ENCODE assay signal across 18 cellular contexts in genomic region chr17:60153606-60154355, GRCh38. TPM values are rescaled to one million over a fixed set of nuclear protein-coding genes. Genes with fewer than 3 reads are reported as not detected.
DNase-seq lines count a peak whose midpoint lies in the region; ATAC-seq and TF ChIP-seq lines count a peak whose summit lies in the region.
"Had no signal": no experiment of that assay in that cellular context is flagged by ENCODE, and none has a peak within 500 bp of the region (broad histone marks: within the 10 kb centered on the region; RNA-seq: fewer than 3 reads in every experiment).

No MANE protein-coding gene starts in this region.

- no peak overlapping the region for H3K4ac ChIP-seq in IMR-90 (ENCODE audit: low read depth, low read length)

- H3K27ac ChIP-seq in IMR-90 (ENCODE audit: insufficient read depth, low read length): no peak overlapping the region
- peak overlapping the region; percentile 3 to 46 for H3K27ac ChIP-seq in prostate gland
- H3K27ac ChIP-seq in Peyer's patch: no peak overlapping the region
- H3K27ac ChIP-seq: hepatocyte, thoracic aorta had no signal

- no peak overlapping the region for H2BK15ac ChIP-seq in IMR-90 (ENCODE audit: low read depth, low read length)

- H3K4me1 ChIP-seq in IMR-90 (ENCODE audit: control insufficient read depth, insufficient read depth, low read length) (peaks cover 3% of the 10 kb centered on the region; the same call in 1 of the 2 replicates), prostate gland (replicated peaks) (no peaks in the 10 kb centered on the region), Peyer's patch (peaks cover 0 to 23% (median 4%) of the 10 kb centered on the region in 4 donors), mucosa of descending colon (ENCODE audit: low read depth) (peaks cover 7% of the 10 kb centered on the region)

- intact Hi-C loops in IMR-90 (cut with micrococcal nuclease) (no loop called here), prostate gland (cut with DNase I) (no loop called here), mucosa of descending colon (cut with DNase I, micrococcal nuclease) (no loop called here)

- no peak overlapping the region for H3K18ac ChIP-seq in IMR-90 (ENCODE audit: low read depth, low read length)

- no peak overlapping the region for H2AFZ ChIP-seq in IMR-90 (replicated peaks; ENCODE audit: low read length, poor library complexity)
- H2AFZ ChIP-seq: hepatocyte had no signal

- dilution Hi-C loops in IMR-90 (cut with HindIII; ENCODE audit: low sequenced_read_pairs, unreplicated experiment): no loop called here

- ATAC-seq in IMR-90 (ENCODE audit: low read depth) (peak; percentile 25; the same call in 1 of the 2 replicates), GM18858 (IDR thresholded peaks at IDR 0.05; ENCODE audit: unreplicated experiment) (no peak), mucosa of descending colon (no peak)

- peaks cover 65% of the 10 kb centered on the region for H3K27me3 ChIP-seq in IMR-90 (ENCODE audit: control insufficient read depth, insufficient read depth, low read length)
- no peaks in the 10 kb centered on the region for H3K27me3 ChIP-seq in prostate gland (replicated peaks; ENCODE audit: insufficient read depth)
- peaks cover 0 to 21% of the 10 kb centered on the region in 2 donors for H3K27me3 ChIP-seq in Peyer's patch

- H3K23ac ChIP-seq in IMR-90 (ENCODE audit: low read depth, low read length): no peak overlapping the region

- no CpG with 5 or more reads among the region's 12 CpGs for WGBS in IMR-90 (ENCODE audit: extremely low coverage in 2 of 2, insufficient read length in 1 of 2), 2 experiments
- 55% methylated on average over 12 of the region's 12 CpGs for WGBS in prostate gland

- no peak overlapping the region for H2AK9ac ChIP-seq in IMR-90 (replicated peaks; ENCODE audit: low read depth, low read length, poor library complexity)

- POLR2A ChIA-PET in IMR-90 (lab: Charles Lee; ENCODE audit: unreplicated experiment): no interaction called here

- no peak overlapping the region for H2BK120ac ChIP-seq in IMR-90 (ENCODE audit: low read depth, low read length)

- TF ChIP-seq POLR2A in IMR-90 (IDR thresholded peaks at IDR 0.05; ENCODE audit: low read depth, low read length) (no peak), prostate gland (IDR thresholded peaks at IDR 0.05) (no peak), Peyer's patch (IDR thresholded peaks at IDR 0.05) (no peak)

- no peak overlapping the region for H3K56ac ChIP-seq in IMR-90 (ENCODE audit: extremely low read depth, insufficient read depth, low read length)

- CTCF ChIA-PET in IMR-90 (lab: Yijun Ruan, JAX): interaction anchor here (0.8 kb wide), 1 partner anchor 11 kb away, joined by 3 read pairs; no protein-coding TSS in a partner anchor

- H3K9me3 ChIP-seq in IMR-90 (ENCODE audit: control insufficient read depth, insufficient read depth, low read length): no peaks in the 10 kb centered on the region
- no peaks in the 10 kb centered on the region for H3K9me3 ChIP-seq in prostate gland
- no peaks in the 10 kb centered on the region for H3K9me3 ChIP-seq in Peyer's patch
- no peaks in the 10 kb centered on the region for H3K9me3 ChIP-seq in mucosa of descending colon
- H3K9me3 ChIP-seq: thoracic aorta had no signal

- H4K91ac ChIP-seq in IMR-90 (ENCODE audit: insufficient read depth, low read depth, low read length): no peak overlapping the region

- BruUV-seq in IMR-90 (replicated peaks; lab: Mats Ljungman, UMichigan): no TSS peak

- 0 out of 2 replicates have a peak, but pooled peaks cover 5% of the 10 kb centered on the region for H4K20me1 ChIP-seq in IMR-90 (ENCODE audit: insufficient read depth, low read length)

- no peak overlapping the region for H2AK5ac ChIP-seq in IMR-90 (ENCODE audit: low read depth, low read length)

- no peak overlapping the region for H2BK20ac ChIP-seq in IMR-90 (ENCODE audit: low read depth, low read length)

- peak; percentile 68 for DNase-seq in D341Med (ENCODE audit: low spot score)
- DNase-seq in IMR-90: no peak
- DNase-seq in epidermal melanocyte (ENCODE audit: insufficient read length, low spot score): peak; percentile 17
- DNase-seq in prostate gland (ENCODE audit: low spot score): no peak
- DNase-seq in Peyer's patch: no peak
- DNase-seq in SKM-1 treated with dmso at 0.1 percent for 144 hours (lab: John Stamatoyannopoulos, UW; ENCODE audit: unreplicated experiment): no peak
- DNase-seq in mucosa of descending colon: no peak
- DNase-seq: activated CD8-positive, alpha-beta memory T cell treated with anti-CD3 and anti-CD28 coated beads, Interleukin-2, amount 50 U/mL, for 4 hours; activated naive CD4-positive, alpha-beta T cell; cortex of kidney; NCI-H1105; SHP77 treated with DMSO at 0.1 percent for 48 hours; stimulated activated CD4-positive, alpha-beta T cell treated with anti-CD3 and anti-CD28 coated beads, Interleukin-4, amount 100 ng/mL, for 24 hours had no signal

- H2BK5ac ChIP-seq in IMR-90 (ENCODE audit: low read depth, low read length, poor library complexity, severe bottlenecking): no peak overlapping the region

- H3K36me3 ChIP-seq in IMR-90 (ENCODE audit: control insufficient read depth, insufficient read depth, low read length) (no peaks in the 10 kb centered on the region), prostate gland (no peaks in the 10 kb centered on the region), Peyer's patch (no peaks in the 10 kb centered on the region), mucosa of descending colon (ENCODE audit: low read depth) (no peaks in the 10 kb centered on the region)
- H3K36me3 ChIP-seq: thoracic aorta had no signal

- H3K9ac ChIP-seq in IMR-90 (ENCODE audit: low read depth, low read length): no peak overlapping the region

- no peak overlapping the region for H3K14ac ChIP-seq in IMR-90 (replicated peaks; ENCODE audit: low read depth, low read length)

- H4K5ac ChIP-seq in IMR-90 (ENCODE audit: low read depth, low read length): no peak overlapping the region

- TF ChIP-seq CTCF in IMR-90 (conservative IDR thresholded peaks at IDR 0.05; ENCODE audit: low read depth, low read length): no peak
- no peak for TF ChIP-seq CTCF in prostate gland (IDR thresholded peaks at IDR 0.05)
- no peak for TF ChIP-seq CTCF in Peyer's patch (IDR thresholded peaks at IDR 0.05)
- TF ChIP-seq CTCF in mucosa of descending colon (IDR thresholded peaks at IDR 0.05): no peak

- no peaks in the 10 kb centered on the region for H3K79me1 ChIP-seq in IMR-90 (ENCODE audit: low read depth in 1 of 2, low read length in 2 of 2)

- H3K4me3 ChIP-seq in IMR-90 (ENCODE audit: insufficient read depth, low read depth, low read length): no peak overlapping the region
- no peak overlapping the region for H3K4me3 ChIP-seq in prostate gland
- H3K4me3 ChIP-seq in Peyer's patch: no peak overlapping the region
- no peak overlapping the region for H3K4me3 ChIP-seq in mucosa of descending colon
- H3K4me3 ChIP-seq: hepatocyte, thoracic aorta had no signal

- no peak overlapping the region for H4K8ac ChIP-seq in IMR-90 (ENCODE audit: low read depth in 2 of 2, low read length in 2 of 2)

- in situ Hi-C loops in IMR-90 (cut with MboI; ENCODE audit: low sequenced_read_pairs): no loop called here

- H3K9me1 ChIP-seq in IMR-90 (ENCODE audit: insufficient read depth, low read length): peaks cover 7% of the 10 kb centered on the region; the same call in 1 of the 2 replicates

- TF ChIP-seq RAD21 in IMR-90 (IDR thresholded peaks at IDR 0.05; ENCODE audit: low read length): no peak

- H3K4me2 ChIP-seq in IMR-90 (ENCODE audit: low read depth, low read length): no peak overlapping the region
- H3K4me2 ChIP-seq: hepatocyte had no signal

TF ChIP-seq in IMR-90, 13 proteins besides CTCF, POLR2A, EP300 and RAD21:
- TF ChIP-seq RFX5 (IDR thresholded peaks at IDR 0.05; ENCODE audit: low read depth, low read length) (no peak), CHD1 (IDR thresholded peaks at IDR 0.05; ENCODE audit: low read depth, low read length) (no peak), CEBPB (IDR thresholded peaks at IDR 0.05; ENCODE audit: low read depth, low read length) (no peak), MAZ (IDR thresholded peaks at IDR 0.05; ENCODE audit: borderline replicate concordance, low read depth, low read length) (no peak), MXI1 (IDR thresholded peaks at IDR 0.05; ENCODE audit: borderline replicate concordance, low read depth, low read length) (no peak), ELK1 (IDR thresholded peaks at IDR 0.05; ENCODE audit: borderline replicate concordance, low read depth, low read length) (no peak), USF2 (IDR thresholded peaks at IDR 0.05; ENCODE audit: low read depth, low read length) (no peak), SMC3 (IDR thresholded peaks at IDR 0.05; ENCODE audit: low read depth, low read length) (no peak), BHLHE40 (IDR thresholded peaks at IDR 0.05; ENCODE audit: low read depth, low read length) (no peak), NFE2L2 (IDR thresholded peaks at IDR 0.05; ENCODE audit: low read depth, low read length) (no peak), MAFK (IDR thresholded peaks at IDR 0.05; ENCODE audit: low read depth, low read length) (no peak), RCOR1 (IDR thresholded peaks at IDR 0.05; ENCODE audit: insufficient replicate concordance, low read length) (no peak), FOS (IDR thresholded peaks at IDR 0.05; ENCODE audit: low read depth, low read length) (no peak)
TF ChIP-seq in IMR-90: peak in this region for 0.

RNA-seq across cellular contexts. Expression of gene CA4, which starts 4.0 kb away (rescaled TPM):
- total RNA-seq in IMR-90 (2012; rRNA removed) (not detected in 2 replicates), prostate gland (1 to 10 TPM in 1 of 2 donors, under 1 TPM in 1; 0.96 to 4.7 TPM), Peyer's patch (10 to 100 TPM in 2 of 4 donors, 1 to 10 TPM in 1, not detected in 1; 1.6 to 18.4 (median 12.3) TPM), mucosa of descending colon (100 to 1,000 TPM; 177 to 725 (median 673) TPM)
- not detected in 2 replicates for polyA plus RNA-seq in IMR-90 (2012; rRNA removed)
- polyA plus RNA-seq in IMR-90 (2012; cell fraction: cytosol; rRNA removed): not detected in 2 replicates
- not detected in 2 replicates for polyA plus RNA-seq in IMR-90 (2012; cell fraction: nucleus; rRNA removed; ENCODE audit: low replicate concordance)
- total RNA-seq: kidney epithelial cell had no signal
- polyA plus RNA-seq: BJ had no signal

Comparison
In these comparisons a context has a peak if more than half of its experiments do, and no peak if none do; other contexts are left out.
1. DNase-seq: peak in D341Med (single experiment) and epidermal melanocyte (single experiment); none in IMR-90 (single experiment), prostate gland (single experiment), Peyer's patch (0 of 3), SKM-1 treated with dmso at 0.1 percent for 144 hours (single experiment) and mucosa of descending colon (0 of 3).
2. H3K27ac ChIP-seq: peak in prostate gland (2 of 2); none in IMR-90 (single experiment) and Peyer's patch (0 of 4).
3. RNA of gene CA4, which starts 4.0 kb away (total RNA-seq): 177 to 725 TPM in mucosa of descending colon; 1.6 to 18.4 TPM in Peyer's patch, 0.96 to 4.7 TPM in prostate gland and not detected in IMR-90; every median in the first group is over 4 times any median in the second.